8 cellular contexts compared by ENCODE assay signal in genomic region chr12:131711551-131712205, GRCh38. TPM values are rescaled to one million over a fixed set of nuclear protein-coding genes. Genes with fewer than 3 reads are reported as not detected.
DNase-seq lines count a peak whose midpoint lies in the region; ATAC-seq, FAIRE-seq and TF ChIP-seq lines count a peak whose summit lies in the region.

No MANE protein-coding gene starts in this region.

- peak overlapping the region; percentile 68 to 97 (median 95) for H3K4me3 ChIP-seq in Peyer's patch
- H3K4me3 ChIP-seq in prostate gland, result peak overlapping the region; percentile 66 to 97

- ATAC-seq in GM21528 (IDR thresholded peaks at IDR 0.05; ENCODE audit: low FRiP score, unreplicated experiment) (peak; percentile 9), esophagus mucosa (peak; percentile 31)

- H3K4me1 ChIP-seq in Peyer's patch (peaks cover 4 to 22% (median 7%) of the 10 kb centered on the region in 4 donors), prostate gland (replicated peaks) (peaks cover 11% of the 10 kb centered on the region)

- H3K27me3 ChIP-seq in Peyer's patch, result no peaks in the 10 kb centered on the region
- no peaks in the 10 kb centered on the region for H3K27me3 ChIP-seq in prostate gland (replicated peaks; ENCODE audit: insufficient read depth)

- H3K36me3 ChIP-seq in Peyer's patch, result peaks cover 0 to 33% (median 6%) of the 10 kb centered on the region in 3 donors
- no peaks in the 10 kb centered on the region for H3K36me3 ChIP-seq in prostate gland

- in situ Hi-C loops in G401 (cut with HindIII; ENCODE audit: low sequenced_read_pairs), result no loop called here

- TF ChIP-seq CTCF in Peyer's patch (IDR thresholded peaks at IDR 0.05) (no peak), prostate gland (IDR thresholded peaks at IDR 0.05) (no peak)

- WGBS in prostate gland, result 0% methylated on average over 30 of the region's 37 CpGs

- H3K9me3 ChIP-seq in Peyer's patch (no peaks in the 10 kb centered on the region), prostate gland (no peaks in the 10 kb centered on the region)

- intact Hi-C loops in prostate gland (cut with DNase I), result no loop called here

- H3K27ac ChIP-seq in Peyer's patch (peak overlapping the region; percentile 85 to 96 (median 91)), prostate gland (peak overlapping the region; percentile 84 to 85)

- FAIRE-seq in GM12892 (lab: Jason Lieb, UNC), result no peak

- peak in 1 of 3 donors; percentile 42 for DNase-seq in Peyer's patch
- no peak for DNase-seq in prostate gland (ENCODE audit: low spot score)
- DNase-seq in GM12892 (ENCODE audit: insufficient read length), result no peak
- no peak for DNase-seq in G401 (ENCODE audit: low spot score)
- DNase-seq in stimulated activated CD4-positive, alpha-beta T cell treated with anti-CD3 and anti-CD28 coated beads, Interleukin-2, amount 100 ng/mL, for 24 hours, result no peak
- DNase-seq in C1 segment of cervical spinal cord (lab: John Stamatoyannopoulos, UW), result no peak

- TF ChIP-seq POLR2A in Peyer's patch (IDR thresholded peaks at IDR 0.05) (no peak), prostate gland (IDR thresholded peaks at IDR 0.05) (no peak), GM12892 (IDR thresholded peaks at IDR 0.05; ENCODE audit: low read depth, low read length) (no peak)

RNA-seq across cellular contexts. Expression of gene SFSWAP, which starts 0.8 kb away (rescaled TPM):
- total RNA-seq in Peyer's patch, result 100 to 1,000 TPM in 1 of 4 donors, 10 to 100 TPM in 3; 47.3 to 169 (median 75.6) TPM
- 20.8 TPM for total RNA-seq in esophagus mucosa
- total RNA-seq in prostate gland, result 10 to 100 TPM; 24.5 to 53.9 TPM
- 17.4 TPM for polyA plus RNA-seq in GM12892 (2012; ENCODE audit: missing spikeins)
- 21.4 and 23.7 TPM in 2 replicates for total RNA-seq in G401 (2014; rRNA removed; shearing (Covaris generic))
